Comparison of ENCODE assay signal across 20 cellular contexts in the genomic region with DNA sequence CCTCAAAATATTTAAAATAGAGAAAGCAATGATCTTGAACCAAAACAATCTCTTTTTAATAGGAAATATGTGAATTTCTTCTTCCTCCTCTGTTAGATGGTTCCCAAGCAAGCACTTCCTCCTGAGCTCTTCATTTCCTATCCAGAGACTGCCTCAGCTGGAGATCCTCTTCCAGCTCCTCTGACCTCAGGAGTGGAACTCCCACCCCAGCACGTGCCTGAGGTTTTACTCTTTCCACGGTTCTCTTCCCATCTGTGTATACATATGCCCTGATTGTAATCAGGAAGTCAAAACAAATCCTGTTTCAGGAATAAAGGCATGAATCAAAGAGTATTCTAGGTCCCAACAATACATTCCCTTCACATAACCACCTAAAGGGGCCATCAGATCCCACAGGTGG. TPM values are rescaled to one million over a fixed set of nuclear protein-coding genes. Genes with fewer than 3 reads are reported as not detected.
A peak's percentile ranks its signal among the peaks of the same experiment; 100 is the strongest.
DNase-seq lines count a peak whose midpoint lies in the region; ATAC-seq and TF ChIP-seq lines count a peak whose summit lies in the region.
"Had no signal": no experiment of that assay in that cellular context is flagged by ENCODE, and none has a peak within 500 bp of the region (broad histone marks: within the 10 kb centered on the region; RNA-seq: fewer than 3 reads in every experiment).

No MANE protein-coding gene starts in this region.

- no peak overlapping the region for H3K4me3 Mint-ChIP-seq in WTC11
- H3K4me3 Mint-ChIP-seq: activated CD4-positive, alpha-beta memory T cell treated with anti-CD3 and anti-CD28 coated beads for 36 hours; GM23338 had no signal

- DNase-seq in DMS53 treated with DMSO at 0.1 percent for 48 hours (lab: John Stamatoyannopoulos, UW; ENCODE audit: unreplicated experiment) (peak; percentile 46), WTC11 (ENCODE audit: low spot score) (no peak), left lung (peak in 1 of 2 donors; percentile 38)
- DNase-seq: activated CD4-positive, alpha-beta memory T cell treated with anti-CD3 and anti-CD28 coated beads for 36 hours; activated T-cell treated with anti-CD3 and anti-CD28 coated beads, Interleukin-2, amount 50 U/mL, for 1 hour; DND-41; NCI-H446 treated with DMSO at 0.1 percent for 48 hours; sigmoid colon; T-helper 1 cell; WERI-Rb-1 had no signal

- H3K27ac Mint-ChIP-seq in WTC11: 0 out of 2 replicates have a peak overlapping the region, but pooled peaks have one; percentile 1
- H3K27ac Mint-ChIP-seq: activated CD4-positive, alpha-beta memory T cell treated with anti-CD3 and anti-CD28 coated beads for 36 hours; activated naive CD4-positive, alpha-beta T cell treated with anti-CD3 and anti-CD28 coated beads, Interleukin-2, amount 50 U/mL, for 72 hours; GM23338 had no signal

- H3K4me1 Mint-ChIP-seq in WTC11: peaks cover 57% of the 10 kb centered on the region

- no peaks in the 10 kb centered on the region for H3K9me3 Mint-ChIP-seq in WTC11
- H3K9me3 Mint-ChIP-seq: activated CD4-positive, alpha-beta memory T cell treated with anti-CD3 and anti-CD28 coated beads for 36 hours; activated naive CD4-positive, alpha-beta T cell treated with anti-CD3 and anti-CD28 coated beads, Interleukin-2, amount 50 U/mL, for 72 hours; GM23338 had no signal

- intact Hi-C loops in left lung (cut with DNase I): no loop called here

- H3K27me3 Mint-ChIP-seq in WTC11 (ENCODE audit: low read depth): no peaks in the 10 kb centered on the region; the same call in 1 of the 2 replicates
- H3K27me3 Mint-ChIP-seq: activated CD4-positive, alpha-beta memory T cell treated with anti-CD3 and anti-CD28 coated beads for 36 hours had no signal

- no peaks in the 10 kb centered on the region for H3K36me3 ChIP-seq in left lung
- H3K36me3 ChIP-seq: esophagus muscularis mucosa, sigmoid colon, WERI-Rb-1 had no signal

- H3K27ac ChIP-seq in left lung: peak overlapping the region in 1 of 2 donors; percentile 42
- H3K27ac ChIP-seq in temporal lobe (ENCODE audit: low read depth, low read length): peak overlapping the region; percentile 90
- H3K27ac ChIP-seq: esophagus muscularis mucosa, sigmoid colon, WERI-Rb-1 had no signal

- no peak for TF ChIP-seq CTCF in WTC11 (IDR thresholded peaks at IDR 0.05)
- TF ChIP-seq CTCF in left lung (IDR thresholded peaks at IDR 0.05): no peak

- no peaks in the 10 kb centered on the region for H3K36me3 Mint-ChIP-seq in WTC11

- H3K4me1 ChIP-seq in left lung: peaks cover 0 to 51% of the 10 kb centered on the region in 2 donors

- H3K4me3 ChIP-seq in left lung: no peak overlapping the region
- H3K4me3 ChIP-seq: esophagus muscularis mucosa, GM23338, lung, sigmoid colon had no signal

- POLR2A ChIA-PET in WTC11 (lab: Charles Lee): no interaction called here

- no peaks in the 10 kb centered on the region for H3K9me3 ChIP-seq in left lung
- H3K9me3 ChIP-seq: esophagus muscularis mucosa, sigmoid colon had no signal

- peaks cover 0 to 5% of the 10 kb centered on the region in 2 donors for H3K27me3 ChIP-seq in left lung
- H3K27me3 ChIP-seq: esophagus muscularis mucosa, sigmoid colon had no signal

- CTCF ChIA-PET in WTC11 (lab: Charles Lee): interaction anchor here (0.8 kb wide), 1 partner anchor 70 kb away, joined by 3 read pairs; no protein-coding TSS in a partner anchor

- ATAC-seq in WTC11 (no peak), left lung (peak; percentile 32), HG03108 (IDR thresholded peaks at IDR 0.05; ENCODE audit: unreplicated experiment) (no peak), HG03520 (IDR thresholded peaks at IDR 0.05; ENCODE audit: unreplicated experiment) (no peak), HG03175 (IDR thresholded peaks at IDR 0.05; ENCODE audit: unreplicated experiment) (no peak)
- ATAC-seq: activated naive CD4-positive, alpha-beta T cell treated with anti-CD3 and anti-CD28 coated beads, Interleukin-2, amount 50 U/mL, for 72 hours; GM23338 had no signal

TF ChIP-seq in WTC11, 78 proteins besides CTCF, POLR2A, EP300 and RAD21 (continues in another document):
- no peak for TF ChIP-seq ELF4 (CRISPR knock-in tag; IDR thresholded peaks at IDR 0.05; ENCODE audit: low read depth)
- TF ChIP-seq JUN (CRISPR knock-in tag; IDR thresholded peaks at IDR 0.05): no peak
- TF ChIP-seq, protein P1, sequence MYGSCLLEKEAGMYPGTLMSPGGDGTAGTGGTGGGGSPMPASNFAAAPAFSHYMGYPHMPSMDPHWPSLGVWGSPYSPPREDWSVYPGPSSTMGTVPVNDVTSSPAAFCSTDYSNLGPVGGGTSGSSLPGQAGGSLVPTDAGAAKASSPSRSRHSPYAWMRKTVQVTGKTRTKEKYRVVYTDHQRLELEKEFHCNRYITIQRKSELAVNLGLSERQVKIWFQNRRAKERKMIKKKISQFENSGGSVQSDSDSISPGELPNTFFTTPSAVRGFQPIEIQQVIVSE (CRISPR knock-in tag; IDR thresholded peaks at IDR 0.05; ENCODE audit: borderline replicate concordance): no peak
- no peak for TF ChIP-seq ATF3 (CRISPR knock-in tag; conservative IDR thresholded peaks at IDR 0.05)
- no peak for TF ChIP-seq PREB (CRISPR knock-in tag; IDR thresholded peaks at IDR 0.05; ENCODE audit: borderline replicate concordance)
- no peak for TF ChIP-seq ZNF396 (CRISPR knock-in tag; IDR thresholded peaks at IDR 0.05; ENCODE audit: borderline replicate concordance)
- TF ChIP-seq, protein P2, sequence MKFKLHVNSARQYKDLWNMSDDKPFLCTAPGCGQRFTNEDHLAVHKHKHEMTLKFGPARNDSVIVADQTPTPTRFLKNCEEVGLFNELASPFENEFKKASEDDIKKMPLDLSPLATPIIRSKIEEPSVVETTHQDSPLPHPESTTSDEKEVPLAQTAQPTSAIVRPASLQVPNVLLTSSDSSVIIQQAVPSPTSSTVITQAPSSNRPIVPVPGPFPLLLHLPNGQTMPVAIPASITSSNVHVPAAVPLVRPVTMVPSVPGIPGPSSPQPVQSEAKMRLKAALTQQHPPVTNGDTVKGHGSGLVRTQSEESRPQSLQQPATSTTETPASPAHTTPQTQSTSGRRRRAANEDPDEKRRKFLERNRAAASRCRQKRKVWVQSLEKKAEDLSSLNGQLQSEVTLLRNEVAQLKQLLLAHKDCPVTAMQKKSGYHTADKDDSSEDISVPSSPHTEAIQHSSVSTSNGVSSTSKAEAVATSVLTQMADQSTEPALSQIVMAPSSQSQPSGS (CRISPR knock-in tag; IDR thresholded peaks at IDR 0.05; ENCODE audit: borderline replicate concordance, low read depth): no peak
- TF ChIP-seq NR1H2 (CRISPR knock-in tag; IDR thresholded peaks at IDR 0.05): no peak
- TF ChIP-seq ZNF416 (CRISPR knock-in tag; IDR thresholded peaks at IDR 0.05): no peak
- TF ChIP-seq ZNF671 (CRISPR knock-in tag; IDR thresholded peaks at IDR 0.05): no peak
- no peak for TF ChIP-seq ZNF532 (CRISPR knock-in tag; IDR thresholded peaks at IDR 0.05; ENCODE audit: borderline replicate concordance)
- no peak for TF ChIP-seq FOXJ3 (CRISPR knock-in tag; IDR thresholded peaks at IDR 0.05; ENCODE audit: borderline replicate concordance)
- TF ChIP-seq SMAD3 (CRISPR knock-in tag; IDR thresholded peaks at IDR 0.05; ENCODE audit: borderline replicate concordance): no peak

RNA-seq across cellular contexts. Expression of gene DENND11, which starts 5.6 kb away (rescaled TPM):
- total RNA-seq in WTC11 (2021) (20.6 to 22.1 TPM (median 20.8 TPM) in 3 replicates), left lung (10 to 100 TPM; 20.4 to 28.9 TPM), temporal lobe (30.0 TPM)

RNA-seq across cellular contexts. Expression of gene WEE2, which starts 11.8 kb away (rescaled TPM):
- total RNA-seq in WTC11 (2021) (0.04 to 0.07 TPM in 2 of 3 replicates, not detected in the other), left lung (not detected), temporal lobe (0.49 TPM)
- total RNA-seq: activated CD4-positive, alpha-beta memory T cell treated with anti-CD3 and anti-CD28 coated beads for 36 hours; activated naive CD4-positive, alpha-beta T cell treated with anti-CD3 and anti-CD28 coated beads, Interleukin-2, amount 50 U/mL, for 72 hours; esophagus muscularis mucosa; glomerular endothelial cell; GM23338; lung; myocyte; sigmoid colon had no signal

RNA-seq across cellular contexts. Expression of gene SSBP1, which starts 41.8 kb away (rescaled TPM):
- total RNA-seq in WTC11 (2021): 221 to 245 TPM (median 222 TPM) in 3 replicates
- total RNA-seq in left lung: 10 to 100 TPM; 71.6 to 96.2 TPM
- total RNA-seq in temporal lobe: 65.2 TPM
